ENCODE assay signal across 12 cellular contexts in genomic region chr4:57424231-57424897, GRCh38.
DNase-seq lines count a peak whose midpoint lies in the region; ATAC-seq and TF ChIP-seq lines count a peak whose summit lies in the region.
"Had no signal": no experiment of that assay in that cellular context is flagged by ENCODE, and none has a peak within 500 bp of the region (broad histone marks: within the 10 kb centered on the region; RNA-seq: fewer than 3 reads in every experiment).

No MANE protein-coding gene starts in this region.

- peak overlapping the region; percentile 69 for H3K27ac ChIP-seq in ACC112 (ENCODE audit: low read depth, low read length)
- H3K27ac ChIP-seq in HCT116 (ENCODE audit: low read depth, low read length): no peak overlapping the region
- no peak overlapping the region for H3K27ac ChIP-seq in endodermal cell (ENCODE audit: low read depth, low read length)

- no peaks in the 10 kb centered on the region for H4K20me1 ChIP-seq in HCT116 (ENCODE audit: insufficient read depth)

- TF ChIP-seq CTCF in HCT116 (IDR thresholded peaks at IDR 0.05 in 2 of 3, conservative IDR thresholded peaks at IDR 0.05 in 1 of 3; ENCODE audit: borderline replicate concordance in 1 of 3, insufficient read depth in 1 of 3, low read depth in 2 of 3, low read length in 2 of 3) (no peak), endodermal cell (conservative IDR thresholded peaks at IDR 0.05) (no peak)

- no TSS peak for BruUV-seq in HCT116 (replicated peaks; lab: Mats Ljungman, UMichigan)

- peaks cover 3% of the 10 kb centered on the region for H3K27me3 Mint-ChIP-seq in endodermal cell (ENCODE audit: insufficient read depth)
- H3K27me3 Mint-ChIP-seq: CD4-positive, CD25-positive, alpha-beta regulatory T cell had no signal

- no peak overlapping the region for H3K27ac Mint-ChIP-seq in endodermal cell
- H3K27ac Mint-ChIP-seq: CD4-positive, CD25-positive, alpha-beta regulatory T cell had no signal

- H3K27me3 ChIP-seq in ACC112 (ENCODE audit: insufficient read depth, low read length) (no peaks in the 10 kb centered on the region; the same call in 1 of the 2 replicates), HCT116 (ENCODE audit: insufficient read depth, low read length) (no peaks in the 10 kb centered on the region), endodermal cell (ENCODE audit: control insufficient read depth, insufficient read depth, low read length, poor library complexity, severe bottlenecking) (no peaks in the 10 kb centered on the region)

- no peak overlapping the region for H3K4me3 Mint-ChIP-seq in endodermal cell
- H3K4me3 Mint-ChIP-seq: CD4-positive, CD25-positive, alpha-beta regulatory T cell had no signal

- no peak for TF ChIP-seq RAD21 in HCT116 (IDR thresholded peaks at IDR 0.05; ENCODE audit: low read depth)

- peaks cover 2% of the 10 kb centered on the region for H3K36me3 Mint-ChIP-seq in endodermal cell (ENCODE audit: low read depth)
- H3K36me3 Mint-ChIP-seq: CD4-positive, CD25-positive, alpha-beta regulatory T cell had no signal

- H3K36me3 ChIP-seq in ACC112 (ENCODE audit: insufficient read depth, low read length) (no peaks in the 10 kb centered on the region), HCT116 (ENCODE audit: control insufficient read depth in 1 of 2, insufficient read depth in 2 of 2, low read length in 2 of 2) (no peaks in the 10 kb centered on the region), endodermal cell (ENCODE audit: control insufficient read depth, insufficient read depth, low read length) (no peaks in the 10 kb centered on the region)
- H3K36me3 ChIP-seq: esophagus squamous epithelium had no signal

- POLR2A ChIA-PET in HCT116 (lab: Charles Lee): no interaction called here

- no peaks in the 10 kb centered on the region for H3K9me2 ChIP-seq in HCT116 (ENCODE audit: insufficient read depth)

- H3K9ac ChIP-seq in HCT116 (ENCODE audit: low read length): no peak overlapping the region
- H3K9ac ChIP-seq in endodermal cell (ENCODE audit: extremely low read depth, low read length, poor library complexity, severe bottlenecking): no peak overlapping the region

- TF ChIP-seq POLR2A in HCT116 (IDR thresholded peaks at IDR 0.05; ENCODE audit: borderline replicate concordance, extremely low read depth, insufficient read depth, insufficient read length): no peak

- no peak overlapping the region for H3K4me2 ChIP-seq in HCT116 (ENCODE audit: low read length)

- RAD21 ChIA-PET in HCT116 (lab: Charles Lee; ENCODE audit: low non-redundant PET in 1 of 2, low total read pairs in 2 of 2, uncharacterized antibody in 2 of 2, unreplicated experiment in 2 of 2): no interaction called here

- DNase-seq in HCT116 (ENCODE audit: low read depth, low spot score): no peak
- peak; percentile 97 for DNase-seq in astrocyte of the hippocampus (ENCODE audit: low read depth, low spot score)
- DNase-seq in kidney tubule cell (ENCODE audit: low spot score): peak; percentile 92
- DNase-seq in HT-29 (ENCODE audit: low spot score): no peak
- no peak for DNase-seq in inferior parietal cortex (ENCODE audit: extremely low spot score)
- no peak for DNase-seq in endodermal cell
- no peak for DNase-seq in retina
- DNase-seq: activated effector memory CD4-positive, alpha-beta T cell treated with anti-CD3 and anti-CD28 coated beads, Interleukin-2, amount 50 U/mL, for 16 hours; CD4-positive, CD25-positive, alpha-beta regulatory T cell; esophagus squamous epithelium had no signal

- no peak overlapping the region for H3K4me3 ChIP-seq in ACC112 (ENCODE audit: low read depth, low read length)
- H3K4me3 ChIP-seq in HCT116 (replicated peaks in 1 of 2; ENCODE audit: low read depth in 1 of 2, low read length in 2 of 2): no peak overlapping the region
- H3K4me3 ChIP-seq in endodermal cell (ENCODE audit: low read length): no peak overlapping the region
- H3K4me3 ChIP-seq: esophagus squamous epithelium had no signal

- 94 to 95% methylated on average over 6 of the region's 6 CpGs for WGBS in endodermal cell (ENCODE audit: insufficient coverage in 1 of 2, insufficient read length in 1 of 2), 2 experiments

- ATAC-seq in HCT116: no peak
- ATAC-seq: HepG2 had no signal

- no peaks in the 10 kb centered on the region for H3K79me2 ChIP-seq in ACC112 (ENCODE audit: control insufficient read depth, insufficient read depth, low read length, unreplicated experiment)
- H3K79me2 ChIP-seq in HCT116 (ENCODE audit: insufficient read depth, low read length): no peaks in the 10 kb centered on the region

- H3K9me3 ChIP-seq in HCT116 (ENCODE audit: control insufficient read depth in 1 of 2, insufficient read depth in 1 of 2, low read depth in 1 of 2, low read length in 2 of 2): no peaks in the 10 kb centered on the region
- peaks cover 30% of the 10 kb centered on the region for H3K9me3 ChIP-seq in endodermal cell (ENCODE audit: control insufficient read depth, low read length)
- H3K9me3 ChIP-seq: esophagus squamous epithelium had no signal

- CTCF ChIA-PET in HCT116 (lab: Charles Lee): no interaction called here

- H2AFZ ChIP-seq in ACC112 (ENCODE audit: low read length, unreplicated experiment) (no peak overlapping the region), HCT116 (ENCODE audit: low read depth, low read length, poor library complexity, severe bottlenecking) (no peak overlapping the region)

- H3K9me3 Mint-ChIP-seq in endodermal cell: peaks cover 26% of the 10 kb centered on the region

- no peaks in the 10 kb centered on the region for H3K4me1 Mint-ChIP-seq in endodermal cell
- H3K4me1 Mint-ChIP-seq: CD4-positive, CD25-positive, alpha-beta regulatory T cell had no signal

- intact Hi-C loops in HCT116 (cut with micrococcal nuclease): no loop called here

- H3K4me1 ChIP-seq in ACC112 (ENCODE audit: control insufficient read depth, insufficient read depth, low read length, unreplicated experiment) (peaks cover 27% of the 10 kb centered on the region), HCT116 (ENCODE audit: control insufficient read depth in 1 of 2, insufficient read depth in 2 of 2, low read length in 2 of 2) (no peaks in the 10 kb centered on the region), endodermal cell (ENCODE audit: control insufficient read depth, insufficient read depth, low read length) (no peaks in the 10 kb centered on the region)

TF ChIP-seq in HCT116, 20 proteins besides CTCF, POLR2A, EP300 and RAD21:
- TF ChIP-seq POLR2AphosphoS5 (IDR thresholded peaks at IDR 0.05; ENCODE audit: low read depth, low read length) (no peak), ELF1 (IDR thresholded peaks at IDR 0.05; ENCODE audit: borderline replicate concordance, low read depth) (no peak), TCF7L2 (IDR thresholded peaks at IDR 0.05; ENCODE audit: borderline replicate concordance, extremely low read depth, insufficient read depth, insufficient read length) (peak; percentile 36), ZBTB33 (IDR thresholded peaks at IDR 0.05; ENCODE audit: extremely low read depth, insufficient replicate concordance, low read length) (no peak)

Comparison
In these comparisons a context has a peak if more than half of its experiments do, and no peak if none do; other contexts are left out.
1. DNase-seq: peak in astrocyte of the hippocampus (single experiment) and kidney tubule cell (single experiment); none in HCT116 (single experiment), HT-29 (single experiment), inferior parietal cortex (single experiment), endodermal cell (single experiment) and retina (single experiment).